In the genomic region with DNA sequence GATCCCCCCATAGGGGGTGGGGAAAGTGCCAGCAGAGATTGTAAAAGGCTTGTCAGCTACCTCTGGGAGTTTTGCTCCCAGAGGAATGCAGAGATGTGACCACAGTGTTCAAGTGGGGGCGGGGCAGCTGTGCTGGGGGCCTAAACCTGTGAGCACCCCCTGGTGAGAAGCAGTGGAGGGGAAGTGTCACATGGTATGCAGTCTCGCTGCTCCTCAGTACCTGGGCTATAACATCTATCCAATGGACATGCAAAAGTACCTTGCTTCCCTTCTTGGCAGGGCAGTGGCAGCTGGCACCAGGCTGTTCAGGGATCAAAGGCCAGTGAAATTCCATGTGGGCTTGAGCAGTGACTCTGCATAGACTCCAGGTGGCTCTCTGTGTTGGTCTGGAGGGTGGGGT, we compare ENCODE assay signal across 1 cellular context.
TF ChIP-seq lines count a peak whose summit lies in the region.

No MANE protein-coding gene starts in this region.

TF ChIP-seq in HepG2, 621 proteins besides CTCF, POLR2A, EP300 and RAD21:
- TF ChIP-seq KDM5B (CRISPR knock-in tag; IDR thresholded peaks at IDR 0.05; ENCODE audit: borderline replicate concordance) (no peak), SIX1 (CRISPR knock-in tag; IDR thresholded peaks at IDR 0.05; ENCODE audit: borderline replicate concordance) (no peak), SMAD9 (CRISPR knock-in tag; IDR thresholded peaks at IDR 0.05) (no peak), ZBTB7A (CRISPR knock-in tag; IDR thresholded peaks at IDR 0.05) (no peak), SIN3B (IDR thresholded peaks at IDR 0.05; ENCODE audit: low read length) (no peak), ARHGAP35 (CRISPR knock-in tag; IDR thresholded peaks at IDR 0.05; ENCODE audit: borderline replicate concordance) (no peak), GLMP (CRISPR knock-in tag; IDR thresholded peaks at IDR 0.05; ENCODE audit: borderline replicate concordance) (no peak), SUZ12 (IDR thresholded peaks at IDR 0.05; ENCODE audit: low read depth, low read length) (no peak), REL (CRISPR knock-in tag; conservative IDR thresholded peaks at IDR 0.05) (no peak)
